Comparison of ENCODE assay signal across 27 cellular contexts in genomic region chr19:1981253-1981652, GRCh38.
"Had no signal": no experiment of that assay in that cellular context is flagged by ENCODE, and none has a peak within 500 bp of the region (broad histone marks: within the 10 kb centered on the region; RNA-seq: fewer than 3 reads in every experiment).

No MANE protein-coding gene starts in this region.

- H3K27me3 Mint-ChIP-seq: activated CD4-positive, alpha-beta T cell treated with anti-CD3 and anti-CD28 coated beads, Interleukin-2, amount 10 ng/mL, durations not matched to agents 7 days and 5 days; activated CD8-positive, alpha-beta T cell treated with anti-CD3 and anti-CD28 coated beads for 36 hours; activated naive CD8-positive, alpha-beta T cell treated with anti-CD3 and anti-CD28 coated beads, Interleukin-2, amount 10 ng/mL, durations not matched to agents 7 days and 5 days; effector memory CD8-positive, alpha-beta T cell had no signal

- H3K4me3 Mint-ChIP-seq: activated CD4-positive, alpha-beta T cell treated with anti-CD3 and anti-CD28 coated beads, Interleukin-2, amount 10 ng/mL, durations not matched to agents 7 days and 5 days; activated CD8-positive, alpha-beta T cell treated with anti-CD3 and anti-CD28 coated beads for 36 hours; activated naive CD8-positive, alpha-beta T cell treated with anti-CD3 and anti-CD28 coated beads, Interleukin-2, amount 10 ng/mL, durations not matched to agents 7 days and 5 days; activated T-cell treated with anti-CD3 and anti-CD28 coated beads, Interleukin-2, amount 50 U/mL, for 72 hours; effector memory CD8-positive, alpha-beta T cell; neural progenitor cell had no signal

- H3K9me3 ChIP-seq: gastroesophageal sphincter, right atrium auricular region, transverse colon had no signal

- H3K27ac ChIP-seq: brain microvascular endothelial cell, gastroesophageal sphincter, hepatocyte, neural progenitor cell, right atrium auricular region, transverse colon, WERI-Rb-1 had no signal

- DNase-seq: activated CD4-positive, alpha-beta T cell treated with anti-CD3 and anti-CD28 coated beads for 1 hour; activated CD4-positive, alpha-beta T cell treated with anti-CD3 and anti-CD28 coated beads, Interleukin-2, amount 10 ng/mL, durations not matched to agents 7 days and 5 days; activated CD8-positive, alpha-beta T cell treated with anti-CD3 and anti-CD28 coated beads for 36 hours; activated naive CD4-positive, alpha-beta T cell; activated naive CD8-positive, alpha-beta T cell treated with anti-CD3 and anti-CD28 coated beads, Interleukin-2, amount 10 ng/mL, durations not matched to agents 7 days and 5 days; activated T-cell treated with anti-CD3 and anti-CD28 coated beads, Interleukin-2, amount 50 U/mL, for 72 hours; amniotic stem cell; brain microvascular endothelial cell; cortex of kidney; effector memory CD8-positive, alpha-beta T cell; islet precursor cell; left cardiac atrium; left ventricle myocardium superior; stimulated activated CD4-positive, alpha-beta T cell treated with anti-CD3 and anti-CD28 coated beads, Interleukin-15, amount 100 ng/mL, for 24 hours; stimulated activated CD4-positive, alpha-beta T cell treated with anti-CD3 and anti-CD28 coated beads, Interleukin-2, amount 100 ng/mL, for 24 hours; stimulated activated naive CD4-positive, alpha-beta T cell treated with Interleukin-2 at 50 U/mL for 16 hours; T-helper 9 cell; transverse colon; WERI-Rb-1 had no signal

- H3K27ac Mint-ChIP-seq: activated CD4-positive, alpha-beta T cell treated with anti-CD3 and anti-CD28 coated beads, Interleukin-2, amount 10 ng/mL, durations not matched to agents 7 days and 5 days; activated CD8-positive, alpha-beta T cell treated with anti-CD3 and anti-CD28 coated beads for 36 hours; activated naive CD8-positive, alpha-beta T cell treated with anti-CD3 and anti-CD28 coated beads, Interleukin-2, amount 10 ng/mL, durations not matched to agents 7 days and 5 days; activated T-cell treated with anti-CD3 and anti-CD28 coated beads, Interleukin-2, amount 50 U/mL, for 72 hours; neural progenitor cell had no signal

- H3K9me3 Mint-ChIP-seq: activated CD4-positive, alpha-beta T cell treated with anti-CD3 and anti-CD28 coated beads, Interleukin-2, amount 10 ng/mL, durations not matched to agents 7 days and 5 days; activated CD8-positive, alpha-beta T cell treated with anti-CD3 and anti-CD28 coated beads for 36 hours; activated naive CD8-positive, alpha-beta T cell treated with anti-CD3 and anti-CD28 coated beads, Interleukin-2, amount 10 ng/mL, durations not matched to agents 7 days and 5 days; activated T-cell treated with anti-CD3 and anti-CD28 coated beads, Interleukin-2, amount 50 U/mL, for 72 hours; effector memory CD8-positive, alpha-beta T cell; neural progenitor cell had no signal

- ATAC-seq: activated CD8-positive, alpha-beta T cell treated with anti-CD3 and anti-CD28 coated beads for 36 hours; activated T-cell treated with anti-CD3 and anti-CD28 coated beads, Interleukin-2, amount 50 U/mL, for 72 hours; effector memory CD8-positive, alpha-beta T cell; gastroesophageal sphincter; left cardiac atrium; left ventricle myocardium superior had no signal

- H3K4me1 Mint-ChIP-seq: activated CD4-positive, alpha-beta T cell treated with anti-CD3 and anti-CD28 coated beads, Interleukin-2, amount 10 ng/mL, durations not matched to agents 7 days and 5 days; activated naive CD8-positive, alpha-beta T cell treated with anti-CD3 and anti-CD28 coated beads, Interleukin-2, amount 10 ng/mL, durations not matched to agents 7 days and 5 days; neural progenitor cell had no signal

- FAIRE-seq: astrocyte, endothelial cell of umbilical vein, TTC549, urothelium cell line had no signal
